9 cellular contexts compared by ENCODE assay signal in the genomic region with DNA sequence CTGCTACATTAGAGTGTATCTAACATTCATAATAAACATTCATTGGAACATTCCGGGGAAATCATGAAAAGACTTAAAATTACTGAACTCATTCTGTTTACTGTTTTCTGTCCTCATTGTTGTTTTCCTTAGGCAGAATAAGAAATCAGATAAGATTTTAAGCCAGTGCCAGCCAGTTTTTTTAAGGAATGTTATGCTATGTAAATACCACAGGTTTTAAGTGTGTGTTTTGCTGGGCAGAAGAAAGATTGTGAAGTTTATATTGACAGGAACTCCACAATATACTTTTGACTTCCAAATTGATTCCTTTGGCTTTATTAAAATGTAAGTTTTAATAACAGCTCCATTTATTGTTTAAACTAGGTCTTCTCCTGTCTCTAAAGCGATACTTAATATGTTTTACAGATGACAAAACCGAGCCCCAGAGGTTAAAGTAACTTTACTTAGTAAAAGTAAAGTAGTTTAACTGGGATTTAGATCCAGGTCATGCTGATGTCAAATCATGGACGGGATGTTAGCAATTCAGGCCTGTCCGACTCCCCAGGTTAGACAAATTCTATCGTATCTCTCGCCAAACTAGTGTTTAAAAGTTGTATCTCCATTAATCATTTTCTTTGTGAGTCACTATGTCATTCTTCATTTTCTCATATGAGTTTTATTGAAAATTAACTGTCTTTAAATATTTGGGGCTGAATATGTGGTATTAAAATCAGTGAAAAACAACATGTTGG. TPM values are rescaled to one million over a fixed set of nuclear protein-coding genes. Genes with fewer than 3 reads are reported as not detected.
A peak's percentile ranks its signal among the peaks of the same experiment; 100 is the strongest.
DNase-seq lines count a peak whose midpoint lies in the region; ATAC-seq, FAIRE-seq and TF ChIP-seq lines count a peak whose summit lies in the region.
"Had no signal": no experiment of that assay in that cellular context is flagged by ENCODE, and none has a peak within 500 bp of the region (broad histone marks: within the 10 kb centered on the region; RNA-seq: fewer than 3 reads in every experiment).

No MANE protein-coding gene starts in this region.

- peaks cover 6% of the 10 kb centered on the region; the same call in 1 of the 2 replicates for H3K36me3 ChIP-seq in SJCRH30

- no peak for FAIRE-seq in GM12892 (lab: Jason Lieb, UNC)

- peaks cover 8% of the 10 kb centered on the region for H3K4me1 ChIP-seq in SJCRH30

- no peaks in the 10 kb centered on the region for H3K9me3 ChIP-seq in SJCRH30 (replicated peaks)

- TF ChIP-seq POLR2A in erythroblast (IDR thresholded peaks at IDR 0.05; ENCODE audit: low read length) = no peak
- TF ChIP-seq POLR2A in GM12892 (IDR thresholded peaks at IDR 0.05; ENCODE audit: low read depth, low read length) = no peak

- DNase-seq in SJCRH30 = no peak
- peak; percentile 15 to 40 for DNase-seq in erythroblast (lab: John Stamatoyannopoulos, UW)
- DNase-seq in pons (ENCODE audit: low spot score) = peak; percentile 18
- no peak for DNase-seq in NCI-H774 (lab: John Stamatoyannopoulos, UW)
- DNase-seq in GM12892 (ENCODE audit: insufficient read length) = no peak
- DNase-seq: amniotic stem cell had no signal

- H3K27me3 ChIP-seq in SJCRH30 = no peaks in the 10 kb centered on the region

- peak overlapping the region; percentile 72; the same call in 1 of the 2 replicates for H3K27ac ChIP-seq in SJCRH30

- H3K4me3 ChIP-seq in GM08714 (ENCODE audit: low read length) (peak overlapping the region; percentile 71; the same call in 1 of the 2 replicates), SJCRH30 (peak overlapping the region; percentile 86)

- no peak for ATAC-seq in HG03460 (IDR thresholded peaks at IDR 0.05; ENCODE audit: unreplicated experiment)
- ATAC-seq in GM21737 (IDR thresholded peaks at IDR 0.05; ENCODE audit: unreplicated experiment) = no peak

RNA-seq across cellular contexts. Expression of gene LARP4, which starts 1.8 kb away (rescaled TPM):
- 68.1 and 77.9 TPM in 2 replicates for total RNA-seq in SJCRH30 (2014; rRNA removed; shearing (Covaris generic))
- polyA plus RNA-seq in GM12892 (2012; ENCODE audit: missing spikeins) = 18.4 TPM

RNA-seq across cellular contexts. Expression of gene FAM186A, which starts 6.0 kb away (rescaled TPM):
- total RNA-seq in SJCRH30 (2014; rRNA removed; shearing (Covaris generic)) = 0.06 TPM in 1 of 2 replicates, not detected in the other
- polyA plus RNA-seq in GM12892 (2012; ENCODE audit: missing spikeins) = 0.47 TPM

Comparison
In these comparisons a context has a peak if more than half of its experiments do, and no peak if none do; other contexts are left out.
1. DNase-seq: peak in erythroblast (2 of 2) and pons (single experiment); none in SJCRH30 (0 of 2), NCI-H774 (single experiment) and GM12892 (single experiment).